In genomic region chr1:180588121-180588520, GRCh38 we compare ENCODE assay signal across 30 cellular contexts. TPM values are rescaled to one million over a fixed set of nuclear protein-coding genes. Genes with fewer than 3 reads are reported as not detected.
"Had no signal": no experiment of that assay in that cellular context is flagged by ENCODE, and none has a peak within 500 bp of the region (broad histone marks: within the 10 kb centered on the region; RNA-seq: fewer than 3 reads in every experiment).

No MANE protein-coding gene starts in this region.

- FAIRE-seq: small intestine, urothelium cell line had no signal

- H3K27me3 ChIP-seq: ovary, right atrium auricular region, sigmoid colon, suprapubic skin, tibial artery, upper lobe of right lung had no signal

- H3K9me3 ChIP-seq: mucosa of descending colon, ovary, sigmoid colon, suprapubic skin, upper lobe of right lung had no signal

- DNase-seq: islet precursor cell; left ventricle myocardium inferior; midbrain; mucosa of descending colon; naive thymus-derived CD4-positive, alpha-beta T cell; ovary; sigmoid colon; small intestine; spleen; stimulated activated CD4-positive, alpha-beta T cell treated with anti-CD3 and anti-CD28 coated beads, Interleukin-4, amount 100 ng/mL, for 24 hours; stimulated activated naive CD4-positive, alpha-beta T cell; tibial artery; trophoblast cell; upper lobe of right lung had no signal

- H3K27ac ChIP-seq: left ventricle myocardium inferior, ovary, right atrium auricular region, sigmoid colon, spleen, suprapubic skin, tibial artery, upper lobe of right lung had no signal

- H3K4me1 ChIP-seq: right atrium auricular region, sigmoid colon, spleen, upper lobe of right lung had no signal

- ATAC-seq: mucosa of descending colon; naive thymus-derived CD4-positive, alpha-beta T cell; natural killer cell treated with Interleukin-12 subunit alpha and Interleukin-12 subunit beta and Interleukin-15 and Interleukin-18, amount 100 ng/mL, for 72 hours; stimulated activated effector memory CD8-positive, alpha-beta T cell treated with anti-CD3 and anti-CD28 coated beads, Interleukin-12 subunit alpha, Interleukin-12 subunit beta, amount 100 ng/mL, for 72 hours; upper lobe of right lung had no signal

- H3K4me3 ChIP-seq: left ventricle myocardium inferior, lung, mucosa of descending colon, ovary, right atrium auricular region, sigmoid colon, spleen, suprapubic skin, thoracic aorta, tibial artery, upper lobe of right lung had no signal

- H3K36me3 ChIP-seq: left ventricle myocardium inferior, ovary, right atrium auricular region, sigmoid colon, spleen, suprapubic skin, thoracic aorta, tibial artery, upper lobe of right lung had no signal

RNA-seq across cellular contexts. Expression of gene OVAAL, which starts 29.4 kb away (rescaled TPM):
- total RNA-seq: kidney epithelial cell; lower leg skin; mesenteric fat pad; mucosa of descending colon; naive thymus-derived CD4-positive, alpha-beta T cell; natural killer cell treated with Interleukin-12 subunit alpha and Interleukin-12 subunit beta and Interleukin-15 and Interleukin-18, amount 100 ng/mL, for 72 hours; omental fat pad; ovary; progenitor cell of endocrine pancreas; pulmonary artery endothelial cell; renal cortical epithelial cell; sigmoid colon; spleen; subcutaneous adipose tissue; suprapubic skin; thoracic aorta; upper lobe of right lung had no signal
- polyA plus RNA-seq: lung; naive thymus-derived CD4-positive, alpha-beta T cell; neural cell; ovary; sigmoid colon; small intestine; spleen had no signal
